Comparison of ENCODE assay signal across 1 cellular context in the genomic region with DNA sequence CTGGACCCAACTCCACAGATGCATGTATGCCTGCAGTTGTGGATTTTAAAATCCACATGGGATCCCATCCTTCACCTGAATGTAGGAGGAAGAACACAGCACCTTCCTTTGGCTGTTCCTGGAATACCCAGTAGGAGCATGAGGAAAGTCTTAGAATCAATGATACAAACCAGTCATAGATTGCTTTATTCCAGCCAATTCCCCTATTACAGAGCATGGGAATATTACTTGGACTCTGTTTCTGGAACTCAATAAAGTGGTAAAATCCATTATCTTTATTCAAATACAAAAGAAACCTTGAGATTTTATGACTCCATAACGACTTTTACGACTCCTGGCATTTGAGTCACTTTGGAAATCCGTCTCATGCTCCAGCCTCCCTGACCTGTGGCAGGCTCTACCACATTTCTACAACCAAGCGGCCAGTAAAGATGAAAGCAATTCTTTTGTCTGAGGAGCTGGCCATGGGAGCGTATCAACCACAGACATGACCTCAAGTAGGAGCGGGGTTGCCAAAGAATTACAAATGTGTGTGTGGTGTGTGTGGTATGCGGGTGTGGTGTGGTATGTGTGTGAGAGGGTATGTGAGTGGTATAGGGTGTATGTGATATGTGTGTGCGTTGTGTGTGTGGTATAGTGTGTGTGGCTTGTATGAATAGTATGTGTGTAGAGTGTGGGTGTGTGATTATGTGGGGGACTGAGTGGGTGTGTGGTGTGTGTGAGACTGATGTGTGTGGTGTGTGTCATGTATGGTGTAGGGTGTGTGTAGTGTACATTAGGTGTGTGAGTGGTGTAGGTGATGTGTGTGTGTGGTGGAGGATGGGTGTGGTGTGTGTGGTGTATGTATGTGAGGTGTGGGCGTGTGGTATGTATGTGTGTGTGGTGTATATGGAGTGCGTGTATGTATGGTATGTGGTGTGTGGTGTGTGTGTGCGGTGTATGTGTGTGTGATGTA.
A peak's percentile ranks its signal among the peaks of the same experiment; 100 is the strongest.
TF ChIP-seq lines count a peak whose summit lies in the region.

No MANE protein-coding gene starts in this region.

TF ChIP-seq in HepG2, 621 proteins besides CTCF, POLR2A, EP300 and RAD21 (continued from another document):
- TF ChIP-seq, protein P1, sequence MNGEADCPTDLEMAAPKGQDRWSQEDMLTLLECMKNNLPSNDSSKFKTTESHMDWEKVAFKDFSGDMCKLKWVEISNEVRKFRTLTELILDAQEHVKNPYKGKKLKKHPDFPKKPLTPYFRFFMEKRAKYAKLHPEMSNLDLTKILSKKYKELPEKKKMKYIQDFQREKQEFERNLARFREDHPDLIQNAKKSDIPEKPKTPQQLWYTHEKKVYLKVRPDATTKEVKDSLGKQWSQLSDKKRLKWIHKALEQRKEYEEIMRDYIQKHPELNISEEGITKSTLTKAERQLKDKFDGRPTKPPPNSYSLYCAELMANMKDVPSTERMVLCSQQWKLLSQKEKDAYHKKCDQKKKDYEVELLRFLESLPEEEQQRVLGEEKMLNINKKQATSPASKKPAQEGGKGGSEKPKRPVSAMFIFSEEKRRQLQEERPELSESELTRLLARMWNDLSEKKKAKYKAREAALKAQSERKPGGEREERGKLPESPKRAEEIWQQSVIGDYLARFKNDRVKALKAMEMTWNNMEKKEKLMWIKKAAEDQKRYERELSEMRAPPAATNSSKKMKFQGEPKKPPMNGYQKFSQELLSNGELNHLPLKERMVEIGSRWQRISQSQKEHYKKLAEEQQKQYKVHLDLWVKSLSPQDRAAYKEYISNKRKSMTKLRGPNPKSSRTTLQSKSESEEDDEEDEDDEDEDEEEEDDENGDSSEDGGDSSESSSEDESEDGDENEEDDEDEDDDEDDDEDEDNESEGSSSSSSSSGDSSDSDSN (CRISPR knock-in tag; IDR thresholded peaks at IDR 0.05), result no peak
- TF ChIP-seq MAFK (conservative IDR thresholded peaks at IDR 0.05 in 1 of 2, IDR thresholded peaks at IDR 0.05 in 1 of 2; ENCODE audit: low read length in 2 of 2) (no peak), SYNCRIP (IDR thresholded peaks at IDR 0.05; ENCODE audit: insufficient read depth, low read depth, low read length) (no peak), SPEN (CRISPR knock-in tag; IDR thresholded peaks at IDR 0.05; ENCODE audit: low read depth) (no peak), RXRB (CRISPR knock-in tag; IDR thresholded peaks at IDR 0.05; ENCODE audit: borderline replicate concordance) (no peak), ZNF282 (IDR thresholded peaks at IDR 0.05; ENCODE audit: partially characterized antibody) (peak; percentile 56)
- TF ChIP-seq, protein P2, sequence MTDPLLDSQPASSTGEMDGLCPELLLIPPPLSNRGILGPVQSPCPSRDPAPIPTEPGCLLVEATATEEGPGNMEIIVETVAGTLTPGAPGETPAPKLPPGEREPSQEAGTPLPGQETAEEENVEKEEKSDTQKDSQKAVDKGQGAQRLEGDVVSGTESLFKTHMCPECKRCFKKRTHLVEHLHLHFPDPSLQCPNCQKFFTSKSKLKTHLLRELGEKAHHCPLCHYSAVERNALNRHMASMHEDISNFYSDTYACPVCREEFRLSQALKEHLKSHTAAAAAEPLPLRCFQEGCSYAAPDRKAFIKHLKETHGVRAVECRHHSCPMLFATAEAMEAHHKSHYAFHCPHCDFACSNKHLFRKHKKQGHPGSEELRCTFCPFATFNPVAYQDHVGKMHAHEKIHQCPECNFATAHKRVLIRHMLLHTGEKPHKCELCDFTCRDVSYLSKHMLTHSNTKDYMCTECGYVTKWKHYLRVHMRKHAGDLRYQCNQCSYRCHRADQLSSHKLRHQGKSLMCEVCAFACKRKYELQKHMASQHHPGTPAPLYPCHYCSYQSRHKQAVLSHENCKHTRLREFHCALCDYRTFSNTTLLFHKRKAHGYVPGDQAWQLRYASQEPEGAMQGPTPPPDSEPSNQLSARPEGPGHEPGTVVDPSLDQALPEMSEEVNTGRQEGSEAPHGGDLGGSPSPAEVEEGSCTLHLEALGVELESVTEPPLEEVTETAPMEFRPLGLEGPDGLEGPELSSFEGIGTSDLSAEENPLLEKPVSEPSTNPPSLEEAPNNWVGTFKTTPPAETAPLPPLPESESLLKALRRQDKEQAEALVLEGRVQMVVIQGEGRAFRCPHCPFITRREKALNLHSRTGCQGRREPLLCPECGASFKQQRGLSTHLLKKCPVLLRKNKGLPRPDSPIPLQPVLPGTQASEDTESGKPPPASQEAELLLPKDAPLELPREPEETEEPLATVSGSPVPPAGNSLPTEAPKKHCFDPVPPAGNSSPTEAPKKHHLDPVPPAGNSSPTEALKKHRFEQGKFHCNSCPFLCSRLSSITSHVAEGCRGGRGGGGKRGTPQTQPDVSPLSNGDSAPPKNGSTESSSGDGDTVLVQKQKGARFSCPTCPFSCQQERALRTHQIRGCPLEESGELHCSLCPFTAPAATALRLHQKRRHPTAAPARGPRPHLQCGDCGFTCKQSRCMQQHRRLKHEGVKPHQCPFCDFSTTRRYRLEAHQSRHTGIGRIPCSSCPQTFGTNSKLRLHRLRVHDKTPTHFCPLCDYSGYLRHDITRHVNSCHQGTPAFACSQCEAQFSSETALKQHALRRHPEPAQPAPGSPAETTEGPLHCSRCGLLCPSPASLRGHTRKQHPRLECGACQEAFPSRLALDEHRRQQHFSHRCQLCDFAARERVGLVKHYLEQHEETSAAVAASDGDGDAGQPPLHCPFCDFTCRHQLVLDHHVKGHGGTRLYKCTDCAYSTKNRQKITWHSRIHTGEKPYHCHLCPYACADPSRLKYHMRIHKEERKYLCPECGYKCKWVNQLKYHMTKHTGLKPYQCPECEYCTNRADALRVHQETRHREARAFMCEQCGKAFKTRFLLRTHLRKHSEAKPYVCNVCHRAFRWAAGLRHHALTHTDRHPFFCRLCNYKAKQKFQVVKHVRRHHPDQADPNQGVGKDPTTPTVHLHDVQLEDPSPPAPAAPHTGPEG (CRISPR knock-in tag; IDR thresholded peaks at IDR 0.05), result no peak
